In the genomic region with DNA sequence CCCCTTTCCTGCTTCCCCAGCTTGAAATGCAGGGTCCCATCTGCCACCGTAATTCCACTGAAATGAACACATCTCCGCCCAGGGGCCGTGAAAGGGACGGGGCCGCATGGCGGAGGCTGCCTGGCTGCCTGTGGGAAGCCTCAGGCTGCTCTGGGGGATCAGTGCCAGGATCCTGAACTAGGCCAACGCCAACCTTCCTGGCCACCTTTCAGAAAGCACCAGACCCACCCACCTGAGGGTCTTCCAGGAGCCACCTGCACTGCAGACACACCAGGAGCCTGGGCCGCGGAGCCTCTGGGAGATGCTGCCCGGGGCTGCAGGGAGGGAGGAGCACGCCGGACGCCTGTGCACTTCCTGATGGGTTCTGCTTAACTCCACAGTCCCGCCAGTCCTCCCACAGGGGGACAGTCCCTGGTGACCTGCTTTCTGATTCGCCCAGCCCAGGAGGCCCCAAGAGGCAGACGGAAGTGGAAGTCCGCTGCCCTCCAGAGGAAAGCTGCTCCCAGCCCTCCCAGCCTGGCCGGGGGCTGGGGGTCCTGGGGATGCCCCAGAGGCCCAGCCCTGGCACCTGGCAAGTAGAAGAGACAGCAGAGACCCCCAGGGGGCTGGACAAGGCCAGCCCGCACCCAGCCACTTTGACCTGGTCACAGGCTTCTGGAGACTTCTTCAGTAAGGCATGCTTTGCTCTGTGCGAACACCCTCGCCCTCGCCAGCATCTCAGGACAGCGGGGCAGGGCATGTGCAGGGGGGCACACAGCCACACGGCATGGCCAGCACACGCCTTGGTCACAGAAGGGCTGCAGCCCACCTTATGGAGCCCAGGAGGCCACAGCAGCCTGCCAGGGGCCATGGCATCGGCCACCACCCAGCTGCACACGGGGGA, we compare ENCODE assay signal across 8 cellular contexts. TPM values are rescaled to one million over a fixed set of nuclear protein-coding genes. Genes with fewer than 3 reads are reported as not detected.
DNase-seq lines count a peak whose midpoint lies in the region; ATAC-seq and TF ChIP-seq lines count a peak whose summit lies in the region.

A gene with protein sequence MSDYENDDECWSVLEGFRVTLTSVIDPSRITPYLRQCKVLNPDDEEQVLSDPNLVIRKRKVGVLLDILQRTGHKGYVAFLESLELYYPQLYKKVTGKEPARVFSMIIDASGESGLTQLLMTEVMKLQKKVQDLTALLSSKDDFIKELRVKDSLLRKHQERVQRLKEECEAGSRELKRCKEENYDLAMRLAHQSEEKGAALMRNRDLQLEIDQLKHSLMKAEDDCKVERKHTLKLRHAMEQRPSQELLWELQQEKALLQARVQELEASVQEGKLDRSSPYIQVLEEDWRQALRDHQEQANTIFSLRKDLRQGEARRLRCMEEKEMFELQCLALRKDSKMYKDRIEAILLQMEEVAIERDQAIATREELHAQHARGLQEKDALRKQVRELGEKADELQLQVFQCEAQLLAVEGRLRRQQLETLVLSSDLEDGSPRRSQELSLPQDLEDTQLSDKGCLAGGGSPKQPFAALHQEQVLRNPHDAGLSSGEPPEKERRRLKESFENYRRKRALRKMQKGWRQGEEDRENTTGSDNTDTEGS (minus strand): TSS at position 370 of the 883 bp plus-strand sequence. CDS start 1,591 bp downstream, outside the sequence.

- H3K9me3 ChIP-seq in colonic mucosa: no peaks in the 10 kb centered on the region

- H3K27ac ChIP-seq in colonic mucosa: no peak within 1 kb of the TSS

- no peaks in the 10 kb centered on the region for H3K4me1 ChIP-seq in colonic mucosa

- no peaks in the 10 kb centered on the region for H3K27me3 ChIP-seq in colonic mucosa

- ATAC-seq in natural killer cell: peak in 2 of 3 donors; percentile 34 to 43

- TF ChIP-seq CTCF in colonic mucosa (IDR thresholded peaks at IDR 0.05) (no peak), natural killer cell (IDR thresholded peaks at IDR 0.05) (no peak)

- H3K4me3 ChIP-seq in colonic mucosa: peak within 1 kb of the TSS; percentile 5

- DNase-seq in C1 segment of cervical spinal cord (lab: John Stamatoyannopoulos, UW): peak in 8 of 14 donors; percentile 11 to 63 (median 53)
- DNase-seq in NCI-H1694 (lab: John Stamatoyannopoulos, UW): peak; percentile 60
- DNase-seq in colonic mucosa: no peak
- no peak for DNase-seq in natural killer cell
- DNase-seq in SHP77 treated with DMSO at 0.1 percent for 48 hours (lab: John Stamatoyannopoulos, UW): no peak
- DNase-seq in kidney glomerular epithelial cell (lab: John Stamatoyannopoulos, UW): no peak
- DNase-seq in NCI-H526 treated with DMSO at 0.1 percent for 48 hours (lab: John Stamatoyannopoulos, UW): no peak
- no peak for DNase-seq in COLO829 (ENCODE audit: low spot score)

- H3K36me3 ChIP-seq in colonic mucosa: no peaks in the 10 kb centered on the region

- H3K4me3 Mint-ChIP-seq in natural killer cell: no peak within 1 kb of the TSS

- no peaks in the 10 kb centered on the region for H3K27me3 Mint-ChIP-seq in natural killer cell (ENCODE audit: low read depth in 2 of 2)

- H3K9ac ChIP-seq in colonic mucosa (ENCODE audit: low read depth in 2 of 2, low read length in 2 of 2): peak within 1 kb of the TSS; percentile 2 to 12

- H3K27ac Mint-ChIP-seq in natural killer cell: no peak within 1 kb of the TSS

- intact Hi-C loops in colonic mucosa (cut with DNase I) (no loop called here), natural killer cell (cut with micrococcal nuclease) (no loop called here)

- no peaks in the 10 kb centered on the region for H3K4me1 Mint-ChIP-seq in natural killer cell

- no peaks in the 10 kb centered on the region for H3K36me3 Mint-ChIP-seq in natural killer cell

- no peaks in the 10 kb centered on the region for H3K9me3 Mint-ChIP-seq in natural killer cell

RNA-seq across cellular contexts. Expression of the gene that starts here (rescaled TPM):
- 1 to 10 TPM; 1.2 to 1.7 TPM for total RNA-seq in colonic mucosa
- 1 to 10 TPM; 1.6 to 4.2 (median 4.0) TPM for total RNA-seq in natural killer cell

Comparison
In these comparisons a context has a peak if more than half of its experiments do, and no peak if none do; other contexts are left out.
1. DNase-seq: peak in C1 segment of cervical spinal cord (8 of 14) and NCI-H1694 (single experiment); none in colonic mucosa (single experiment), natural killer cell (single experiment), SHP77 treated with DMSO at 0.1 percent for 48 hours (single experiment), kidney glomerular epithelial cell (single experiment), NCI-H526 treated with DMSO at 0.1 percent for 48 hours (single experiment) and COLO829 (single experiment).